Comparison of ENCODE assay signal across 8 cellular contexts in genomic region chr1:100249537-100250257, GRCh38. TPM values are rescaled to one million over a fixed set of nuclear protein-coding genes. Genes with fewer than 3 reads are reported as not detected.
DNase-seq lines count a peak whose midpoint lies in the region; ATAC-seq, FAIRE-seq and TF ChIP-seq lines count a peak whose summit lies in the region.

Gene DBT (minus strand): TSS chr1:100249834. CDS start chr1:100249820, 14 bp downstream.

- FAIRE-seq in GM12891 (lab: Jason Lieb, UNC) = peak; percentile 98

- peak; percentile 100 for ATAC-seq in HG02798 (IDR thresholded peaks at IDR 0.05; ENCODE audit: poor library complexity, unreplicated experiment)
- peak; percentile 100 for ATAC-seq in activated naive CD8-positive, alpha-beta T cell treated with anti-CD3 and anti-CD28 coated beads, Interleukin-2, amount 50 U/mL, for 24 hours
- ATAC-seq in heart left ventricle = peak; percentile 100
- peak; percentile 100 for ATAC-seq in upper lobe of left lung (ENCODE audit: low FRiP score in 2 of 2)

- peaks cover 16% of the 10 kb centered on the region for H3K4me1 Mint-ChIP-seq in activated naive CD8-positive, alpha-beta T cell treated with anti-CD3 and anti-CD28 coated beads, Interleukin-2, amount 50 U/mL, for 24 hours

- peak; percentile 78 for DNase-seq in GM12891 (ENCODE audit: insufficient read length, low spot score)
- peak; percentile 90 for DNase-seq in NCI-H1436 (lab: John Stamatoyannopoulos, UW)
- peak; percentile 92 for DNase-seq in SW480 (ENCODE audit: low spot score)
- DNase-seq in activated naive CD8-positive, alpha-beta T cell treated with anti-CD3 and anti-CD28 coated beads, Interleukin-2, amount 50 U/mL, for 24 hours = peak; percentile 90
- DNase-seq in heart left ventricle = peak; percentile 94 to 97 (median 95)
- peak; percentile 99 for DNase-seq in pons (ENCODE audit: low spot score)
- peak; percentile 7 to 98 for DNase-seq in upper lobe of left lung

- H3K9me3 Mint-ChIP-seq in activated naive CD8-positive, alpha-beta T cell treated with anti-CD3 and anti-CD28 coated beads, Interleukin-2, amount 50 U/mL, for 24 hours = no peaks in the 10 kb centered on the region

- intact Hi-C loops in heart left ventricle (cut with DNase I) = loop anchor here in 3 of 10 donors (5.0 to 10.0 kb wide), 3 partner anchors 103 to 117 kb away; partner anchors contain the start of genes SASS6 (in 2 of the 3), TRMT13 (in 2 of the 3) and CDC14A (in 1 of the 3)

- H3K27ac Mint-ChIP-seq in activated naive CD8-positive, alpha-beta T cell treated with anti-CD3 and anti-CD28 coated beads, Interleukin-2, amount 50 U/mL, for 24 hours = no peak within 1 kb of the TSS

- peaks cover 0 to 30% (median 17%) of the 10 kb centered on the region in 12 donors for H3K4me1 ChIP-seq in heart left ventricle
- H3K4me1 ChIP-seq in upper lobe of left lung = peaks cover 9 to 16% (median 15%) of the 10 kb centered on the region in 4 donors

- no peak for TF ChIP-seq EP300 in upper lobe of left lung (IDR thresholded peaks at IDR 0.05)

- H3K36me3 ChIP-seq in heart left ventricle = peaks cover 0 to 3% (median 0%) of the 10 kb centered on the region in 9 donors
- no peaks in the 10 kb centered on the region for H3K36me3 ChIP-seq in upper lobe of left lung

- H3K36me3 Mint-ChIP-seq in activated naive CD8-positive, alpha-beta T cell treated with anti-CD3 and anti-CD28 coated beads, Interleukin-2, amount 50 U/mL, for 24 hours (ENCODE audit: low read depth) = peaks cover 7% of the 10 kb centered on the region

- peak within 1 kb of the TSS; percentile 75 to 95 (median 86) for H3K27ac ChIP-seq in heart left ventricle
- H3K27ac ChIP-seq in upper lobe of left lung = peak within 1 kb of the TSS; percentile 75 to 91 (median 86)

- H3K4me3 ChIP-seq in heart left ventricle = peak within 1 kb of the TSS; percentile 74 to 97 (median 83)
- peak within 1 kb of the TSS; percentile 31 to 90 (median 72) for H3K4me3 ChIP-seq in upper lobe of left lung

- H3K27me3 ChIP-seq in heart left ventricle = no peaks in the 10 kb centered on the region
- H3K27me3 ChIP-seq in upper lobe of left lung = no peaks in the 10 kb centered on the region

- no peaks in the 10 kb centered on the region for H3K9me3 ChIP-seq in heart left ventricle
- H3K9me3 ChIP-seq in upper lobe of left lung = no peaks in the 10 kb centered on the region

- H3K27me3 Mint-ChIP-seq in activated naive CD8-positive, alpha-beta T cell treated with anti-CD3 and anti-CD28 coated beads, Interleukin-2, amount 50 U/mL, for 24 hours = no peaks in the 10 kb centered on the region

- TF ChIP-seq CTCF in heart left ventricle (IDR thresholded peaks at IDR 0.05) (no peak), upper lobe of left lung (IDR thresholded peaks at IDR 0.05) (no peak)

- TF ChIP-seq POLR2A in GM12891 (IDR thresholded peaks at IDR 0.05; ENCODE audit: low read depth, low read length) = peak; percentile 96
- TF ChIP-seq POLR2A in heart left ventricle (IDR thresholded peaks at IDR 0.05) = peak; percentile 18 to 88
- TF ChIP-seq POLR2A in upper lobe of left lung (IDR thresholded peaks at IDR 0.05) = peak in 3 of 4 donors; percentile 73 to 89 (median 85)

- H3K4me3 Mint-ChIP-seq in activated naive CD8-positive, alpha-beta T cell treated with anti-CD3 and anti-CD28 coated beads, Interleukin-2, amount 50 U/mL, for 24 hours = no peak within 1 kb of the TSS

- WGBS in heart left ventricle, 4 donors = 0 to 2% (median 1%) methylated on average over 23 to 31 of the region's 31 CpGs
- WGBS in upper lobe of left lung, 2 donors = 0 to 1% methylated on average over 31 of the region's 31 CpGs

TF ChIP-seq in GM12891, 5 proteins besides CTCF, POLR2A, EP300 and RAD21:
- peak; percentile 96 for TF ChIP-seq POLR2AphosphoS5 (IDR thresholded peaks at IDR 0.05; ENCODE audit: low read depth, low read length)
- no peak for TF ChIP-seq PAX5 (IDR thresholded peaks at IDR 0.05; ENCODE audit: insufficient read depth, low read length, severe bottlenecking)
- TF ChIP-seq TAF1 (IDR thresholded peaks at IDR 0.05; ENCODE audit: low read depth, low read length) = peak; percentile 98
- no peak for TF ChIP-seq SPI1 (IDR thresholded peaks at IDR 0.05; ENCODE audit: low read depth, low read length)
- peak; percentile 83 for TF ChIP-seq POU2F2 (IDR thresholded peaks at IDR 0.05; ENCODE audit: low read depth, low read length)

RNA-seq across cellular contexts. Expression of gene DBT, which starts in this region (rescaled TPM):
- 4.4 TPM for polyA plus RNA-seq in GM12891 (2012; ENCODE audit: low read depth, missing spikeins)
- total RNA-seq in heart left ventricle (10 to 100 TPM; 15.6 to 45.3 (median 29.8) TPM), upper lobe of left lung (10 to 100 TPM in 3 of 6 donors, 1 to 10 TPM in 3; 4.4 to 17.1 (median 9.8) TPM)
- polyA plus RNA-seq in heart left ventricle = 10 to 100 TPM in 1 of 2 donors, 1 to 10 TPM in 1; 6.8 to 17.6 TPM

Comparison
In these comparisons a context has a peak if more than half of its experiments do, and no peak if none do; other contexts are left out.
1. Peak in every context shown above with its lines: DNase-seq, ATAC-seq, H3K4me3 ChIP-seq and H3K27ac ChIP-seq.